Comparison of ENCODE assay signal across 18 cellular contexts in genomic region chr10:42827201-42827600, GRCh38. TPM values are rescaled to one million over a fixed set of nuclear protein-coding genes. Genes with fewer than 3 reads are reported as not detected.
DNase-seq lines count a peak whose midpoint lies in the region; ATAC-seq and TF ChIP-seq lines count a peak whose summit lies in the region.
"Had no signal": no experiment of that assay in that cellular context is flagged by ENCODE, and none has a peak within 500 bp of the region (broad histone marks: within the 10 kb centered on the region; RNA-seq: fewer than 3 reads in every experiment).

No MANE protein-coding gene starts in this region.

- WGBS in prostate gland: 74% methylated on average over 6 of the region's 6 CpGs

- H3K36me3 Mint-ChIP-seq in endothelial cell (ENCODE audit: low read depth, unreplicated experiment) (peaks cover 58% of the 10 kb centered on the region), osteocyte (ENCODE audit: unreplicated experiment) (peaks cover 69% of the 10 kb centered on the region)

- H3K27me3 Mint-ChIP-seq in endothelial cell (ENCODE audit: unreplicated experiment) (peaks cover 6% of the 10 kb centered on the region), osteocyte (ENCODE audit: unreplicated experiment) (no peaks in the 10 kb centered on the region)
- H3K27me3 Mint-ChIP-seq: B cell had no signal

- no peaks in the 10 kb centered on the region for H3K4me1 ChIP-seq in prostate gland (replicated peaks)

- no peak overlapping the region for H3K27ac ChIP-seq in prostate gland
- H3K27ac ChIP-seq: coronary artery, KMS-11 had no signal

- peaks cover 20% of the 10 kb centered on the region for H3K4me1 Mint-ChIP-seq in endothelial cell (ENCODE audit: unreplicated experiment)
- peaks cover 1% of the 10 kb centered on the region for H3K4me1 Mint-ChIP-seq in osteocyte (ENCODE audit: unreplicated experiment)
- H3K4me1 Mint-ChIP-seq: B cell had no signal

- intact Hi-C loops in prostate gland (cut with DNase I) (no loop called here), sciatic nerve (cut with DNase I) (no loop called here)

- H3K27ac Mint-ChIP-seq in endothelial cell (ENCODE audit: unreplicated experiment) (no peak overlapping the region), osteocyte (ENCODE audit: unreplicated experiment) (no peak overlapping the region)
- H3K27ac Mint-ChIP-seq: B cell had no signal

- H3K9me3 Mint-ChIP-seq in endothelial cell (ENCODE audit: unreplicated experiment): no peaks in the 10 kb centered on the region
- peaks cover 12% of the 10 kb centered on the region for H3K9me3 Mint-ChIP-seq in osteocyte (ENCODE audit: unreplicated experiment)

- peak; percentile 12; the same call in 1 of the 2 replicates for TF ChIP-seq CTCF in LNCaP clone FGC (IDR thresholded peaks at IDR 0.05; ENCODE audit: control insufficient read depth, extremely low read depth, insufficient read depth)
- no peak for TF ChIP-seq CTCF in endothelial cell (IDR thresholded peaks at IDR 0.05; ENCODE audit: unreplicated experiment)
- TF ChIP-seq CTCF in osteocyte (IDR thresholded peaks at IDR 0.05): peak; percentile 6
- no peak for TF ChIP-seq CTCF in prostate gland (IDR thresholded peaks at IDR 0.05)

- H3K4me3 Mint-ChIP-seq in endothelial cell (ENCODE audit: unreplicated experiment) (peak overlapping the region; percentile 11), osteocyte (ENCODE audit: unreplicated experiment) (no peak overlapping the region)
- H3K4me3 Mint-ChIP-seq: B cell had no signal

- H3K36me3 ChIP-seq in prostate gland: no peaks in the 10 kb centered on the region

- DNase-seq in DMS114 treated with DMSO at 0.1 percent for 48 hours (lab: John Stamatoyannopoulos, UW; ENCODE audit: unreplicated experiment): peak; percentile 5
- DNase-seq in LNCaP clone FGC (ENCODE audit: low read depth): no peak
- DNase-seq in endothelial cell (ENCODE audit: low spot score): peak; percentile 24
- no peak for DNase-seq in osteocyte (ENCODE audit: extremely low spot score, unreplicated experiment)
- no peak for DNase-seq in prostate gland (ENCODE audit: low spot score)
- DNase-seq in cerebellar cortex (ENCODE audit: low spot score): no peak
- no peak for DNase-seq in DMS79 (lab: John Stamatoyannopoulos, UW)
- DNase-seq in sciatic nerve (ENCODE audit: low spot score): no peak
- DNase-seq: activated CD4-positive, alpha-beta T cell treated with anti-CD3 and anti-CD28 coated beads for 4 hours; activated T-cell treated with anti-CD3 and anti-CD28 coated beads, Interleukin-2, amount 50 U/mL, for 1 hour; NCI-H187; NCI-H526 treated with DMSO at 0.1 percent for 48 hours; occipital lobe; stimulated activated CD4-positive, alpha-beta T cell treated with anti-CD3 and anti-CD28 coated beads, Interleukin-12 subunit alpha, Interleukin-12 subunit beta, amount 100 ng/mL, for 4 hours; T-helper 2 cell had no signal

- no peaks in the 10 kb centered on the region for H3K27me3 ChIP-seq in prostate gland (replicated peaks; ENCODE audit: insufficient read depth)

- no peak for ATAC-seq in sciatic nerve

- TF ChIP-seq POLR2A in prostate gland (IDR thresholded peaks at IDR 0.05): no peak

- H3K4me3 ChIP-seq in LNCaP clone FGC (ENCODE audit: low read depth, low read length) (no peak overlapping the region), prostate gland (no peak overlapping the region)
- H3K4me3 ChIP-seq: coronary artery had no signal

- H3K9me3 ChIP-seq in prostate gland: no peaks in the 10 kb centered on the region

RNA-seq across cellular contexts. Expression of gene BMS1, which starts 44.6 kb away (rescaled TPM):
- total RNA-seq in endothelial cell (ENCODE audit: unreplicated experiment) (22.4 TPM), osteocyte (16.2 and 16.4 TPM in 2 replicates), prostate gland (10 to 100 TPM; 10.2 to 18.2 TPM), sciatic nerve (13.1 TPM)

Comparison
In these comparisons a context has a peak if more than half of its experiments do, and no peak if none do; other contexts are left out.
1. DNase-seq: peak in DMS114 treated with DMSO at 0.1 percent for 48 hours (single experiment) and endothelial cell (single experiment); none in LNCaP clone FGC (single experiment), osteocyte (single experiment), prostate gland (single experiment), cerebellar cortex (single experiment), DMS79 (single experiment) and sciatic nerve (single experiment).
2. CTCF ChIP-seq: peak in LNCaP clone FGC (single experiment) and osteocyte (single experiment); none in endothelial cell (single experiment) and prostate gland (0 of 4).